ENCODE assay signal across 18 cellular contexts in the genomic region with DNA sequence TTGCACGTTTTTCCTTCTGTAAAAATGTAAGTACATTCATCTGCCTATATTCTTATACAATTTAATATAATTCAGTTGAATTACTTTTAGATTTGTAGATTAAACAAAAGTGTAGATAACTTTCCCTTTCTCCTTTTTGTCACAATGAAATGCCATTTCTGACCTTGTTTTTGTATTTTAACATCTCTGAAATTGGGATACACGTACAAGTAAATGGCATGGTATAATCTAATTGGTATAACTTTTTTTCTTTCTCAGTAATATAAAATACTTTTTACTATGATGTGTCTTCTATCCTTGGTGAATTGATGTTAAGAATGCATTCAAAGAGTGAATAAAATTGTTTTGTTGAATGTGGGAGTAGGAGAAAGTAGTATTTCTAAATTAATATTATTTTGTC.
A peak's percentile ranks its signal among the peaks of the same experiment; 100 is the strongest.
DNase-seq lines count a peak whose midpoint lies in the region; ATAC-seq, FAIRE-seq and TF ChIP-seq lines count a peak whose summit lies in the region.
"Had no signal": no experiment of that assay in that cellular context is flagged by ENCODE, and none has a peak within 500 bp of the region (broad histone marks: within the 10 kb centered on the region; RNA-seq: fewer than 3 reads in every experiment).

No MANE protein-coding gene starts in this region.

- H3K4me1 ChIP-seq in foreskin keratinocyte = peaks cover 34% of the 10 kb centered on the region
- H3K4me1 ChIP-seq in pancreas = peaks cover 0 to 18% (median 12%) of the 10 kb centered on the region in 3 donors
- peaks cover 28% of the 10 kb centered on the region for H3K4me1 ChIP-seq in left ventricle myocardium inferior
- H3K4me1 ChIP-seq in mammary epithelial cell (ENCODE audit: insufficient read depth, low read length) = peaks cover 20% of the 10 kb centered on the region

- BruUV-seq in mammary epithelial cell (replicated peaks; lab: Mats Ljungman, UMichigan) = no TSS peak

- CTCF ChIA-PET in activated CD4-positive, alpha-beta T cell treated with anti-CD3 and anti-CD28 coated beads, Interleukin-2, amount 10 ng/mL, durations not matched to agents 7 days and 5 days (lab: Charles Lee) = no interaction called here
- CTCF ChIA-PET in mammary epithelial cell (lab: Charles Lee; ENCODE audit: low non-redundant PET) = no interaction called here

- POLR2A ChIA-PET in activated CD4-positive, alpha-beta T cell treated with anti-CD3 and anti-CD28 coated beads, Interleukin-2, amount 10 ng/mL, durations not matched to agents 7 days and 5 days (lab: Charles Lee) = no interaction called here

- no peak overlapping the region for H3K4me2 ChIP-seq in mammary epithelial cell (ENCODE audit: insufficient read depth, low read depth, low read length)
- H3K4me2 ChIP-seq: BLaER1 had no signal

- peak overlapping the region; percentile 31 for H3K27ac Mint-ChIP-seq in activated CD4-positive, alpha-beta T cell treated with anti-CD3 and anti-CD28 coated beads, Interleukin-2, amount 10 ng/mL, durations not matched to agents 7 days and 5 days

- H3K27me3 ChIP-seq in foreskin keratinocyte = no peaks in the 10 kb centered on the region
- no peaks in the 10 kb centered on the region for H3K27me3 ChIP-seq in pancreas
- H3K27me3 ChIP-seq in left ventricle myocardium inferior (ENCODE audit: low read depth) = no peaks in the 10 kb centered on the region
- no peaks in the 10 kb centered on the region for H3K27me3 ChIP-seq in mammary epithelial cell (ENCODE audit: insufficient read depth, low read length)
- H3K27me3 ChIP-seq: BLaER1 had no signal

- intact Hi-C loops in pancreas (cut with DNase I) = no loop called here
- intact Hi-C loops in left ventricle myocardium inferior (cut with micrococcal nuclease) = no loop called here
- intact Hi-C loops in mammary epithelial cell (cut with micrococcal nuclease) = no loop called here

- WGBS in pancreas, 2 donors = 84 to 89% methylated on average over 2 of the region's 2 CpGs
- WGBS in mammary epithelial cell (ENCODE audit: low coverage, missing lambda C conversion rate) = 96% methylated on average over 2 of the region's 2 CpGs

- dilution Hi-C loops in mammary epithelial cell (cut with HindIII; ENCODE audit: low sequenced_read_pairs) = no loop called here

- TF ChIP-seq CTCF in foreskin keratinocyte (conservative IDR thresholded peaks at IDR 0.05) = no peak
- TF ChIP-seq CTCF in pancreas (IDR thresholded peaks at IDR 0.05) = no peak
- no peak for TF ChIP-seq CTCF in left ventricle myocardium inferior (IDR thresholded peaks at IDR 0.05; ENCODE audit: borderline replicate concordance)
- no peak for TF ChIP-seq CTCF in mammary epithelial cell (conservative IDR thresholded peaks at IDR 0.05 in 1 of 2, IDR thresholded peaks at IDR 0.05 in 1 of 2; ENCODE audit: extremely low read depth in 1 of 2, insufficient read depth in 1 of 2, low read depth in 1 of 2, low read length in 2 of 2)

- peak; percentile 13 for FAIRE-seq in pancreas (lab: Jason Lieb, UNC)
- FAIRE-seq: GM19239 had no signal

- H3K36me3 ChIP-seq in pancreas = no peaks in the 10 kb centered on the region
- peaks cover 15% of the 10 kb centered on the region for H3K36me3 ChIP-seq in left ventricle myocardium inferior
- no peaks in the 10 kb centered on the region for H3K36me3 ChIP-seq in mammary epithelial cell (ENCODE audit: insufficient read depth, low read length)
- H3K36me3 ChIP-seq: HAP-1 had no signal

- H3K79me2 ChIP-seq in mammary epithelial cell (ENCODE audit: insufficient read depth, low read length) = peaks cover 2% of the 10 kb centered on the region

- no peak for DNase-seq in activated CD4-positive, alpha-beta T cell treated with anti-CD3 and anti-CD28 coated beads, Interleukin-2, amount 10 ng/mL, durations not matched to agents 7 days and 5 days
- no peak for DNase-seq in activated CD4-positive, alpha-beta T cell treated with anti-CD3 and anti-CD28 coated beads for 1 hour
- DNase-seq in foreskin keratinocyte = no peak
- DNase-seq in pancreas = no peak
- no peak for DNase-seq in left ventricle myocardium inferior
- no peak for DNase-seq in mammary epithelial cell
- DNase-seq: Calu3; CD4-positive, alpha-beta memory T cell; DMS79 treated with DMSO at 0.1 percent for 48 hours; GF-D8; GM23248 had no signal

- no peaks in the 10 kb centered on the region for H3K27me3 Mint-ChIP-seq in activated CD4-positive, alpha-beta T cell treated with anti-CD3 and anti-CD28 coated beads, Interleukin-2, amount 10 ng/mL, durations not matched to agents 7 days and 5 days
- H3K27me3 Mint-ChIP-seq: CD4-positive, alpha-beta memory T cell had no signal

- no peak overlapping the region for H3K4me3 Mint-ChIP-seq in activated CD4-positive, alpha-beta T cell treated with anti-CD3 and anti-CD28 coated beads, Interleukin-2, amount 10 ng/mL, durations not matched to agents 7 days and 5 days
- H3K4me3 Mint-ChIP-seq: CD14-positive monocyte had no signal

- no peak overlapping the region for H2AFZ ChIP-seq in mammary epithelial cell (ENCODE audit: low read depth, low read length)
- H2AFZ ChIP-seq: GM23248 had no signal

- in situ Hi-C loops in mammary epithelial cell (cut with MboI; ENCODE audit: low sequenced_read_pairs in 2 of 2) = no loop called here

- no peaks in the 10 kb centered on the region for H4K20me1 ChIP-seq in mammary epithelial cell (ENCODE audit: insufficient read depth, low read length)
- H4K20me1 ChIP-seq: BLaER1 had no signal

- H3K9me3 ChIP-seq in pancreas = no peaks in the 10 kb centered on the region
- H3K9me3 ChIP-seq in left ventricle myocardium inferior (replicated peaks) = peaks cover 9% of the 10 kb centered on the region
- peaks cover 5% of the 10 kb centered on the region for H3K9me3 ChIP-seq in mammary epithelial cell (replicated peaks; ENCODE audit: insufficient read depth, low read length)

- peaks cover 16% of the 10 kb centered on the region for H3K4me1 Mint-ChIP-seq in activated CD4-positive, alpha-beta T cell treated with anti-CD3 and anti-CD28 coated beads, Interleukin-2, amount 10 ng/mL, durations not matched to agents 7 days and 5 days

- no peak overlapping the region for H3K9ac ChIP-seq in mammary epithelial cell (ENCODE audit: insufficient read depth, low read length)
- H3K9ac ChIP-seq: BLaER1, GM23248 had no signal

- ATAC-seq in foreskin keratinocyte (no peak), pancreas (no peak), HG03095 (IDR thresholded peaks at IDR 0.05; ENCODE audit: unreplicated experiment) (no peak)

- H3K27ac ChIP-seq in foreskin keratinocyte (peak overlapping the region; percentile 46), pancreas (no peak overlapping the region), left ventricle myocardium inferior (replicated peaks) (no peak overlapping the region), mammary epithelial cell (ENCODE audit: insufficient read depth, low read depth, low read length) (no peak overlapping the region)
- H3K27ac ChIP-seq: 22Rv1, BLaER1, GM23248, HL-60 had no signal

- H3K36me3 Mint-ChIP-seq in activated CD4-positive, alpha-beta T cell treated with anti-CD3 and anti-CD28 coated beads, Interleukin-2, amount 10 ng/mL, durations not matched to agents 7 days and 5 days (ENCODE audit: low read depth) = peaks cover 29% of the 10 kb centered on the region

- peaks cover 8% of the 10 kb centered on the region for H3K9me3 Mint-ChIP-seq in activated CD4-positive, alpha-beta T cell treated with anti-CD3 and anti-CD28 coated beads, Interleukin-2, amount 10 ng/mL, durations not matched to agents 7 days and 5 days

- H3K4me3 ChIP-seq in pancreas (no peak overlapping the region), left ventricle myocardium inferior (no peak overlapping the region), mammary epithelial cell (replicated peaks in 1 of 3; ENCODE audit: insufficient read depth in 1 of 3, low read depth in 2 of 3, low read length in 3 of 3) (no peak overlapping the region)
- H3K4me3 ChIP-seq: BLaER1, GM23248, HAP-1 had no signal
